Comparison of ENCODE assay signal across 1 cellular context in genomic region chr17:17353625-17354484, GRCh38.
TF ChIP-seq lines count a peak whose summit lies in the region.

No MANE protein-coding gene starts in this region.

TF ChIP-seq in GM23338, 12 proteins besides CTCF, POLR2A, EP300 and RAD21 (continued from another document):
- TF ChIP-seq REST (IDR thresholded peaks at IDR 0.05; ENCODE audit: unreplicated experiment) (no peak), JUNB (IDR thresholded peaks at IDR 0.05; ENCODE audit: unreplicated experiment) (no peak)
TF ChIP-seq in GM23338: peak in this region for 0.
